Comparison of ENCODE assay signal across 7 cellular contexts in the genomic region with DNA sequence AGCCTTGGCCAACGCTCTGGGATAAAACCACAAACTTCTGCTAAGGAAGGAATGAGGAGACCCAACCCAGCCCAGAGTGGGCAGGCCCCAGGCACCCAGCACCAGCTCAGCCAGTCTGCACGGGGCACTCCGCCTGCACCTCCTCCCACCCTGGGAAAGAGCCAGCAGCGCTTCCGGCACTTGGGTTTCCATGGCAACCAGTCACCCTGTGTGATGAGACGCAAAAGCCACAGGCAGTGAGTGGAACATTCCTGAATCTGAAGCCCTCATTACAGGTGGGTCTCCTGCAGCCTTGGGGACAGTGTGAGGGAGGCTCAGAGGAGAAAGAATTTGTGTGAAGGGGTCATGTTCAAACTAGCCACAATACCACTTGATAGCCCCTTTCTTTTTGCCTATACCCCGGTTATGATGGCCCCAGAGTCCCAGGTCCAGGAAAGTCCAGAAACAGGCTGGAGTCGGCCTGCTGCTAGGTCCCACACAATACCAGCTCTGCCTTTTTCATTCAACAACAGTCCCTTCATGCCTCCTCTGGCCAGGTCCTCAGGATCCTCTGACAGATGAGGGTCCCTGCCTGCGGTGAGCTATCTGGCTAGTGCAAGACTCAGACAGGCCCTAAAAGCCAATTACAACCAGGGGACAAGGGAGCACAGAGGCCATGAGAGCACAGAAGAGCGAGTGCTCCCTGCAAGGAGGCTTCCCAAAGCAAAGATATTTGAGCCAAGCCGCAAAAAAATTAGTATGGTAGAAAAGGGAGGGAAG.
A peak's percentile ranks its signal among the peaks of the same experiment; 100 is the strongest.
DNase-seq lines count a peak whose midpoint lies in the region; ATAC-seq and TF ChIP-seq lines count a peak whose summit lies in the region.

No MANE protein-coding gene starts in this region.

- ATAC-seq in GM19463 (IDR thresholded peaks at IDR 0.05; ENCODE audit: unreplicated experiment) (peak; percentile 47), HG03521 (IDR thresholded peaks at IDR 0.05; ENCODE audit: unreplicated experiment) (no peak)

- H3K4me1 ChIP-seq in iPS DF 6.9 (ENCODE audit: control insufficient read depth, insufficient read depth, low read length): peaks cover 6% of the 10 kb centered on the region; the same call in 1 of the 2 replicates

- WGBS in iPS DF 6.9 (ENCODE audit: insufficient coverage, insufficient read length): no CpG with 5 or more reads among the region's 11 CpGs

- no peak for TF ChIP-seq CTCF in NB4 (IDR thresholded peaks at IDR 0.05; ENCODE audit: low read depth, low read length)

- peak; percentile 74 for DNase-seq in NB4 (ENCODE audit: low read depth)
- peak; percentile 81 for DNase-seq in T-helper 9 cell
- peak in 40 of 56 donors; percentile 21 to 77 (median 54) for DNase-seq in amygdala (lab: John Stamatoyannopoulos, UW)
- peak; percentile 71 for DNase-seq in iPS DF 6.9 (ENCODE audit: low read depth, low spot score)
- DNase-seq in stimulated activated CD4-positive, alpha-beta T cell treated with anti-CD3 and anti-CD28 coated beads, Interleukin-12 subunit alpha, Interleukin-12 subunit beta, amount 100 ng/mL, for 24 hours (ENCODE audit: low read depth in 2 of 2): peak; percentile 71 to 74

- TF ChIP-seq POLR2A in NB4 (IDR thresholded peaks at IDR 0.05; ENCODE audit: extremely low read depth, insufficient read length): no peak

- no peaks in the 10 kb centered on the region for H3K9me3 ChIP-seq in iPS DF 6.9 (ENCODE audit: control insufficient read depth, insufficient read depth, low read length)

- H3K27ac ChIP-seq in iPS DF 6.9 (ENCODE audit: low read length): no peak overlapping the region

- H3K4me3 ChIP-seq in NB4 (ENCODE audit: low read depth, low read length): no peak overlapping the region
- no peak overlapping the region for H3K4me3 ChIP-seq in iPS DF 6.9 (ENCODE audit: low read length)

- no peaks in the 10 kb centered on the region; the same call in 1 of the 2 replicates for H3K27me3 ChIP-seq in iPS DF 6.9 (ENCODE audit: control insufficient read depth, insufficient read depth, low read length)

- H3K36me3 ChIP-seq in iPS DF 6.9 (ENCODE audit: control insufficient read depth, insufficient read depth, low read length): no peaks in the 10 kb centered on the region
